In genomic region chr11:129143335-129143734, GRCh38 we compare ENCODE assay signal across 1 cellular context.
TF ChIP-seq lines count a peak whose summit lies in the region.

No MANE protein-coding gene starts in this region.

TF ChIP-seq in A549, 52 proteins besides CTCF, POLR2A, EP300 and RAD21 (continued from another document):
- no peak for TF ChIP-seq HOXB13 (CRISPR knock-in tag; IDR thresholded peaks at IDR 0.05; ENCODE audit: low read depth)
